Comparison of ENCODE assay signal across 21 cellular contexts in the genomic region with DNA sequence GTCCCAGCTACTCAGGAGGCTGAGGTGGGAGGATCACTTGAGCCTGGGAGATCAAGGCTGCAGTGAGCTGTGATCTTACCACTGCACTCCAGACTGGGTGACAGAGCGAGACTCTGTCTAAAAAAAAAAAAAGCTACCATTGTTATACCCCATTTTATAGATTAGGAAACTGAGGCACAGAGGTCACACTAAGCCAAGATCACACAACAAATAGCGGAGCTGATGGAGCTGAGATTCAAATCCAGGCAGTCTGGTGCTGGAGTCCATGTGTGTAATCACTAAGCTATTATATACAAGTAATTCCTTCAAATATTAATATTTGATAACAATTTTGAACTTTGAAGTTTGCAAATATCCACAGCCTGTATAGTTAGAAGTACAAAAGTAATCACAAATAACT. TPM values are rescaled to one million over a fixed set of nuclear protein-coding genes. Genes with fewer than 3 reads are reported as not detected.
A peak's percentile ranks its signal among the peaks of the same experiment; 100 is the strongest.
DNase-seq lines count a peak whose midpoint lies in the region; ATAC-seq, FAIRE-seq and TF ChIP-seq lines count a peak whose summit lies in the region.
"Had no signal": no experiment of that assay in that cellular context is flagged by ENCODE, and none has a peak within 500 bp of the region (broad histone marks: within the 10 kb centered on the region; RNA-seq: fewer than 3 reads in every experiment).

No MANE protein-coding gene starts in this region.

- 82% methylated on average over 2 of the region's 2 CpGs for WGBS in K562 (ENCODE audit: insufficient coverage, low coverage, missing lambda C conversion rate)

- POLR2A ChIA-PET in K562 (lab: Yijun Ruan, JAX), result interaction anchor here (0.8 to 2.4 kb wide), 3 partner anchors 9 to 117 kb away, joined by 3 to 8 read pairs (median 3); no protein-coding TSS in a partner anchor

- H2AFZ ChIP-seq in OCI-LY1 (ENCODE audit: low read length) (no peak overlapping the region), SU-DHL-6 (ENCODE audit: low read depth, low read length, severe bottlenecking) (no peak overlapping the region), K562 (ENCODE audit: low read depth, low read length) (no peak overlapping the region)
- H2AFZ ChIP-seq: GM23248 had no signal

- H3K9me3 ChIP-seq in OCI-LY1 (ENCODE audit: low read length), result no peaks in the 10 kb centered on the region
- no peaks in the 10 kb centered on the region for H3K9me3 ChIP-seq in SU-DHL-6 (ENCODE audit: insufficient read depth, low read length)
- no peaks in the 10 kb centered on the region for H3K9me3 ChIP-seq in K562 (replicated peaks; ENCODE audit: control insufficient read depth, insufficient read depth, low read depth, low read length)
- H3K9me3 ChIP-seq: BLaER1, Caco-2 had no signal

- peak overlapping the region; percentile 36 for H3K27ac Mint-ChIP-seq in Calu3 (ENCODE audit: unreplicated experiment)
- H3K27ac Mint-ChIP-seq: B cell; CD4-positive, CD25-positive, alpha-beta regulatory T cell; CD8-positive, alpha-beta T cell; H9 had no signal

- no peak for ATAC-seq in K562
- ATAC-seq in omental fat pad (ENCODE audit: low FRiP score), result no peak
- no peak for ATAC-seq in HG03378 (IDR thresholded peaks at IDR 0.05; ENCODE audit: unreplicated experiment)
- ATAC-seq: CD8-positive, alpha-beta T cell; HCT116 had no signal

- no peak for DNase-seq in Calu3
- DNase-seq in K562 (ENCODE audit: extremely low read depth in 1 of 4, low spot score in 3 of 4), result no peak
- no peak for DNase-seq in omental fat pad (ENCODE audit: low spot score)
- no peak for DNase-seq in dedifferentiated amniotic fluid mesenchymal stem cell (ENCODE audit: extremely low spot score)
- DNase-seq in MV-4-11 (lab: John Stamatoyannopoulos, UW), result no peak
- DNase-seq: Caco-2; CD4-positive, CD25-positive, alpha-beta regulatory T cell; CD8-positive, alpha-beta T cell; DMS 273 treated with DMSO at 0.1 percent for 48 hours; DMS79; GF-D8; GM23248; H9 had no signal

- peaks cover 46% of the 10 kb centered on the region for H3K4me1 ChIP-seq in OCI-LY1 (ENCODE audit: insufficient read depth, low read length, severe bottlenecking)
- peaks cover 3 to 17% of the 10 kb centered on the region in 2 experiments; a peak in 4 of 5 replicates for H3K4me1 ChIP-seq in K562 (replicated peaks in 1 of 2; ENCODE audit: control insufficient read depth in 2 of 2, insufficient read depth in 2 of 2, low read length in 2 of 2)

- no peak for TF ChIP-seq RAD21 in K562 (CRISPR knock-in tag; conservative IDR thresholded peaks at IDR 0.05 in 1 of 2, IDR thresholded peaks at IDR 0.05 in 1 of 2)

- peaks cover 36% of the 10 kb centered on the region for H3K4me1 Mint-ChIP-seq in Calu3 (ENCODE audit: low read depth, unreplicated experiment)

- H3F3A ChIP-seq in OCI-LY1 (ENCODE audit: insufficient read depth, low read length) (no peaks in the 10 kb centered on the region), SU-DHL-6 (ENCODE audit: insufficient read depth) (peaks cover 17% of the 10 kb centered on the region)

- TF ChIP-seq CTCF in Calu3 (IDR thresholded peaks at IDR 0.05; ENCODE audit: unreplicated experiment) (no peak), OCI-LY1 (IDR thresholded peaks at IDR 0.05; ENCODE audit: low read length) (no peak), SU-DHL-6 (IDR thresholded peaks at IDR 0.05; ENCODE audit: insufficient read depth, low read length, poor library complexity, severe bottlenecking) (no peak), K562 (IDR thresholded peaks at IDR 0.05 in 2 of 3, conservative IDR thresholded peaks at IDR 0.05 in 1 of 3; ENCODE audit: insufficient read depth in 2 of 3, low read depth in 1 of 3, low read length in 3 of 3) (no peak), omental fat pad (IDR thresholded peaks at IDR 0.05) (no peak)

- TF ChIP-seq POLR2A in K562 (conservative IDR thresholded peaks at IDR 0.05), result no peak

- intact Hi-C loops in Calu3 (cut with micrococcal nuclease; ENCODE audit: unreplicated experiment) (no loop called here), K562 (cut with micrococcal nuclease) (no loop called here)

- H3K36me3 ChIP-seq in OCI-LY1 (ENCODE audit: insufficient read depth, low read length) (peaks cover 40% of the 10 kb centered on the region), SU-DHL-6 (ENCODE audit: low read length) (peaks cover 25% of the 10 kb centered on the region), K562 (ENCODE audit: control insufficient read depth, insufficient read depth, low read length) (peaks cover 11% of the 10 kb centered on the region)

- H3K79me2 ChIP-seq in OCI-LY1 (ENCODE audit: insufficient read depth, low read length) (peaks cover 50% of the 10 kb centered on the region), SU-DHL-6 (ENCODE audit: insufficient read depth, low read length) (peaks cover 97% of the 10 kb centered on the region), K562 (ENCODE audit: control insufficient read depth, insufficient read depth, low read length) (peaks cover 41% of the 10 kb centered on the region)

- H3K27me3 Mint-ChIP-seq in Calu3 (ENCODE audit: unreplicated experiment), result no peaks in the 10 kb centered on the region
- H3K27me3 Mint-ChIP-seq: B cell; CD4-positive, CD25-positive, alpha-beta regulatory T cell had no signal

- no peaks in the 10 kb centered on the region for H4K20me1 ChIP-seq in OCI-LY1 (ENCODE audit: insufficient read depth, low read length)
- H4K20me1 ChIP-seq in SU-DHL-6 (ENCODE audit: low read depth, low read length), result 0 out of 2 replicates have a peak, but pooled peaks cover 4% of the 10 kb centered on the region
- H4K20me1 ChIP-seq in K562 (replicated peaks; ENCODE audit: control insufficient read depth, insufficient read depth, low read length), result no peaks in the 10 kb centered on the region
- H4K20me1 ChIP-seq: BLaER1 had no signal

- no peak for TF ChIP-seq EP300 in K562 (IDR thresholded peaks at IDR 0.05; ENCODE audit: low read length)

- H3K27ac ChIP-seq in OCI-LY1 (ENCODE audit: low read depth, low read length, poor library complexity, severe bottlenecking), result no peak overlapping the region
- no peak overlapping the region for H3K27ac ChIP-seq in SU-DHL-6 (ENCODE audit: low read depth, low read length)
- no peak overlapping the region for H3K27ac ChIP-seq in K562 (ENCODE audit: extremely low read depth, low read depth, low read length)
- H3K27ac ChIP-seq: 22Rv1, BLaER1, C4-2B, GM23248 had no signal

- H3K9me1 ChIP-seq in K562 (ENCODE audit: control insufficient read depth, insufficient read depth, low read length), result no peaks in the 10 kb centered on the region

- H3K4me3 ChIP-seq in OCI-LY1 (ENCODE audit: low read depth, low read length, poor library complexity, severe bottlenecking) (no peak overlapping the region), SU-DHL-6 (ENCODE audit: insufficient read depth, low read length, poor library complexity, severe bottlenecking) (no peak overlapping the region), K562 (no peak overlapping the region)
- H3K4me3 ChIP-seq: BLaER1, GM23248 had no signal

- in situ Hi-C loops in K562 (cut with MboI), result no loop called here

- BruUV-seq in Calu3 (replicated peaks; lab: Mats Ljungman, UMichigan) (no TSS peak), K562 (replicated peaks; lab: Mats Ljungman, UMichigan) (no TSS peak)

- no peak for FAIRE-seq in K562 (lab: Jason Lieb, UNC)

- H3K9me2 ChIP-seq in OCI-LY1 (ENCODE audit: low read depth, low read length) (no peaks in the 10 kb centered on the region), SU-DHL-6 (replicated peaks; ENCODE audit: insufficient read depth, low read length) (no peaks in the 10 kb centered on the region)

- CTCF ChIA-PET in Calu3 (lab: Charles Lee) (interaction anchor here (0.6 to 1.3 kb wide), 4 partner anchors 10 to 119 kb away, joined by 3 to 5 read pairs (median 3); no protein-coding TSS in a partner anchor), K562 (lab: Yijun Ruan, JAX; ENCODE audit: low intra/inter-chr PET ratio) (no interaction called here)

- H3K27me3 ChIP-seq in OCI-LY1 (ENCODE audit: insufficient read depth, low read length), result no peaks in the 10 kb centered on the region
- H3K27me3 ChIP-seq in SU-DHL-6 (ENCODE audit: low read length), result no peaks in the 10 kb centered on the region
- no peaks in the 10 kb centered on the region for H3K27me3 ChIP-seq in K562 (ENCODE audit: control insufficient read depth in 2 of 2, insufficient read depth in 2 of 2, low read length in 2 of 2)
- H3K27me3 ChIP-seq: BLaER1 had no signal

- H3K4me2 ChIP-seq in OCI-LY1 (ENCODE audit: low read length) (peak overlapping the region; percentile 11; the same call in 1 of the 2 replicates), SU-DHL-6 (ENCODE audit: low read depth, low read length, poor library complexity, severe bottlenecking) (peak overlapping the region; percentile 96), K562 (ENCODE audit: insufficient read depth, low read length) (no peak overlapping the region)
- H3K4me2 ChIP-seq: BLaER1 had no signal

- H3K4me3 Mint-ChIP-seq in Calu3 (ENCODE audit: low read depth, unreplicated experiment), result no peak overlapping the region
- H3K4me3 Mint-ChIP-seq: B cell; CD4-positive, CD25-positive, alpha-beta regulatory T cell; CD8-positive, alpha-beta T cell; H9 had no signal

- H3K9me3 Mint-ChIP-seq in Calu3 (ENCODE audit: low read depth, unreplicated experiment), result no peaks in the 10 kb centered on the region
- H3K9me3 Mint-ChIP-seq: CD4-positive, CD25-positive, alpha-beta regulatory T cell; CD8-positive, alpha-beta T cell; H9 had no signal

- peaks cover 43% of the 10 kb centered on the region for H3K36me3 Mint-ChIP-seq in Calu3 (ENCODE audit: insufficient read depth, unreplicated experiment)

- H3K9ac ChIP-seq in OCI-LY1 (ENCODE audit: low read length), result no peak overlapping the region
- no peak overlapping the region for H3K9ac ChIP-seq in SU-DHL-6 (ENCODE audit: low read length)
- no peak overlapping the region for H3K9ac ChIP-seq in K562 (ENCODE audit: insufficient read depth in 1 of 2, low read depth in 2 of 2, low read length in 2 of 2)
- H3K9ac ChIP-seq: BLaER1, GM23248 had no signal

RNA-seq across cellular contexts. Expression of gene SLC12A2, which starts 6.0 kb away (rescaled TPM):
- total RNA-seq in Calu3 (2022) (393 and 576 TPM in 2 replicates), K562 (2014; rRNA removed) (14.6 and 16.6 TPM in 2 replicates), K562 (2014; rRNA removed; fragmentation: Illumina TruSeq; extraction: Trizol) (20.3 and 25.8 TPM in 2 replicates), K562 (2015; rRNA removed; fragmentation: Illumina TruSeq; extraction: Trizol) (18.1 and 18.6 TPM in 2 replicates), K562 (2021) (17.5 and 19.7 TPM in 2 replicates), omental fat pad (10 to 100 TPM; 14.4 to 28.1 (median 20.6) TPM)
- total RNA-seq in K562 (2011; cell fraction: chromatin; rRNA removed; ENCODE audit: low replicate concordance), result 25.5 and 58.3 TPM in 2 replicates
- 16.8 and 22.5 TPM in 2 replicates for total RNA-seq in K562 (2011; cell fraction: nucleolus; rRNA removed)
- total RNA-seq in K562 (2011; cell fraction: nucleoplasm; rRNA removed), result 28.2 and 32.5 TPM in 2 replicates
- polyA plus RNA-seq in K562 (2011; rRNA removed) (7.2 and 12.6 TPM in 2 replicates), K562 (2014; fragmentation: Illumina TruSeq; extraction: Trizol) (6.4 and 6.7 TPM in 2 replicates), K562 (2014; fragmentation: Nextera tagmentation; extraction: Ambion mirVana) (1 to 10 TPM; 5.3 to 5.4 TPM), K562 (2014; rRNA removed) (5.1 and 5.7 TPM in 2 replicates)
- polyA plus RNA-seq in K562 (2011; cell fraction: cytosol; rRNA removed), result 3.8 and 4.3 TPM in 2 replicates
- 4.7 and 5.9 TPM in 2 replicates for polyA plus RNA-seq in K562 (2011; cell fraction: nucleus; rRNA removed)
- 4.6 and 6.5 TPM in 2 replicates for polyA plus RNA-seq in K562 (2012)
- 59.0 and 96.2 TPM in 2 replicates for polyA minus RNA-seq in K562 (2011; rRNA and poly(A)+ RNA removed)
- polyA minus RNA-seq in K562 (2011; cell fraction: cytosol; rRNA and poly(A)+ RNA removed), result 15.4 and 28.4 TPM in 2 replicates
- polyA minus RNA-seq in K562 (2011; cell fraction: nucleus; rRNA and poly(A)+ RNA removed), result 17.2 and 19.3 TPM in 2 replicates
